In the genomic region with DNA sequence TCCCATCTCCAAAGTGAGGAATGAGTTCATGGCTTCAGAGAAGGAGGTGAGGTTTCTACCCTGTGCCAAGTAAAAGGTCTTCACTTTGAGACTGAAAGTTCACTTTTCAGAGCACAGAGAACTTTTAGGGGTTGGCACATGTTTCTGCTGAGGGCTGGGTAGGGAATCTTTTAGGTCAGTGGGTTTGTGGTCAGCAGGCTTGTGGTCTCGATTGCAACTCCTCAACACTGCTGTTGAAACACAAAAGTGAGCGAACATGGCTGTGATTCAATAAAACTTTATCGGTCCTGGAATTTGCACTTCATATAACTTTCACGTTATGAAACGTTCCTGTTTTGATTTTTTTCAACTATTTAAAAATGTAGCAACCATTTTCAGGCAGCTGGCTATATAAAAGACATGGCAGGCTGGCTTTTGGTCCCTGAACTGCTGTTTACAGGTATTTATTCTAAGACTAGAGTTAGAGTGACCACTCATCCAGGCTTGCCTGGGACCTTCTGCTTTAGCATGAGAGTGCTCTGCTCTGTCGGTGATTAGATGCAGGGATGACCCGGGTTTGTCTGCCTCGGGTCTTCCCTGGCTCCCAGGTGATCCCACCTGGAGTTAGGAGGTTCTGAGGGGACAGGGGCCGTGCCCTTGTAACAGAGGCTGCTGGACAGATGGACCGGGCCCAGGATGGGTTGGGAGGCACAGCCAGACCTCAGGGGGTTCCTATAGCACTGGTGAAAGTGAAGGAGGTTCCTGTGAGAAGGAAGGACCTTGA, we compare ENCODE assay signal across 12 cellular contexts.
DNase-seq lines count a peak whose midpoint lies in the region; ATAC-seq and TF ChIP-seq lines count a peak whose summit lies in the region.
"Had no signal": no experiment of that assay in that cellular context is flagged by ENCODE, and none has a peak within 500 bp of the region (broad histone marks: within the 10 kb centered on the region; RNA-seq: fewer than 3 reads in every experiment).

No MANE protein-coding gene starts in this region.

- H3K27ac Mint-ChIP-seq in activated T-cell treated with anti-CD3 and anti-CD28 coated beads, Interleukin-2, amount 50 U/mL, for 24 hours: peak overlapping the region; percentile 75
- H3K27ac Mint-ChIP-seq in naive thymus-derived CD8-positive, alpha-beta T cell: peak overlapping the region in 9 of 10 donors; percentile 17 to 86 (median 71)
- H3K27ac Mint-ChIP-seq: HFFc6 had no signal

- no peaks in the 10 kb centered on the region for H3K27me3 Mint-ChIP-seq in activated T-cell treated with anti-CD3 and anti-CD28 coated beads, Interleukin-2, amount 50 U/mL, for 24 hours
- no peaks in the 10 kb centered on the region for H3K27me3 Mint-ChIP-seq in naive thymus-derived CD8-positive, alpha-beta T cell
- H3K27me3 Mint-ChIP-seq: IgD-negative memory B cell had no signal

- no peak overlapping the region for H3K27ac ChIP-seq in Karpas-422 (ENCODE audit: low read length)

- H3K9me3 Mint-ChIP-seq in activated T-cell treated with anti-CD3 and anti-CD28 coated beads, Interleukin-2, amount 50 U/mL, for 24 hours: no peaks in the 10 kb centered on the region
- no peaks in the 10 kb centered on the region for H3K9me3 Mint-ChIP-seq in naive thymus-derived CD8-positive, alpha-beta T cell
- H3K9me3 Mint-ChIP-seq: HFFc6 had no signal

- H3K4me3 ChIP-seq in BE2C (ENCODE audit: low read depth, low read length) (no peak overlapping the region), Karpas-422 (ENCODE audit: low read length) (no peak overlapping the region)
- H3K4me3 ChIP-seq: lung had no signal

- no peaks in the 10 kb centered on the region for H3K9me3 ChIP-seq in BE2C
- H3K9me3 ChIP-seq in Karpas-422 (ENCODE audit: low read length): no peaks in the 10 kb centered on the region

- no peaks in the 10 kb centered on the region for H3K36me3 Mint-ChIP-seq in activated T-cell treated with anti-CD3 and anti-CD28 coated beads, Interleukin-2, amount 50 U/mL, for 24 hours (ENCODE audit: low read depth)
- no peaks in the 10 kb centered on the region for H3K36me3 Mint-ChIP-seq in naive thymus-derived CD8-positive, alpha-beta T cell

- no peaks in the 10 kb centered on the region for H4K20me1 ChIP-seq in Karpas-422 (ENCODE audit: insufficient read depth, low read depth, low read length)

- H2AFZ ChIP-seq in Karpas-422 (ENCODE audit: low read length): no peak overlapping the region

- peaks cover 59% of the 10 kb centered on the region for H3K4me1 Mint-ChIP-seq in activated T-cell treated with anti-CD3 and anti-CD28 coated beads, Interleukin-2, amount 50 U/mL, for 24 hours (ENCODE audit: low read depth)
- H3K4me1 Mint-ChIP-seq in naive thymus-derived CD8-positive, alpha-beta T cell: peaks cover 10 to 42% (median 32%) of the 10 kb centered on the region in 4 donors

- H3K79me2 ChIP-seq in Karpas-422 (ENCODE audit: low read length): no peaks in the 10 kb centered on the region

- DNase-seq in activated T-cell treated with anti-CD3 and anti-CD28 coated beads, Interleukin-2, amount 50 U/mL, for 24 hours: no peak
- DNase-seq in activated T-cell treated with anti-CD3 and anti-CD28 coated beads for 4 hours: no peak
- peak; percentile 89 for DNase-seq in MV-4-11 (lab: John Stamatoyannopoulos, UW)
- DNase-seq in activated T-cell treated with anti-CD3 and anti-CD28 coated beads, Interleukin-2, amount 50 U/mL, for 48 hours: peak; percentile 49 to 61
- peak in 1 of 10 donors; percentile 40 for DNase-seq in naive thymus-derived CD8-positive, alpha-beta T cell
- no peak for DNase-seq in BE2C
- no peak for DNase-seq in kidney glomerular epithelial cell (lab: John Stamatoyannopoulos, UW)
- no peak for DNase-seq in Karpas-422
- DNase-seq: HFFc6, nucleus accumbens had no signal

- no peak overlapping the region for H3K4me2 ChIP-seq in Karpas-422 (ENCODE audit: low read depth, low read length, poor library complexity, severe bottlenecking)

- no peaks in the 10 kb centered on the region for H3K9me2 ChIP-seq in Karpas-422 (replicated peaks; ENCODE audit: insufficient read depth, low read length)

- H3K36me3 ChIP-seq in BE2C: no peaks in the 10 kb centered on the region
- no peaks in the 10 kb centered on the region for H3K36me3 ChIP-seq in Karpas-422 (ENCODE audit: insufficient read depth, low read length)

- H3K4me1 ChIP-seq in BE2C (peaks cover 11% of the 10 kb centered on the region), Karpas-422 (ENCODE audit: low read length) (no peaks in the 10 kb centered on the region)

- no peaks in the 10 kb centered on the region for H3K27me3 ChIP-seq in BE2C
- H3K27me3 ChIP-seq in Karpas-422 (ENCODE audit: low read length): no peaks in the 10 kb centered on the region

- H3K9ac ChIP-seq in Karpas-422 (ENCODE audit: low read length): no peak overlapping the region

- H3K4me3 Mint-ChIP-seq in activated T-cell treated with anti-CD3 and anti-CD28 coated beads, Interleukin-2, amount 50 U/mL, for 24 hours: peak overlapping the region; percentile 56
- peak overlapping the region in 2 of 10 donors; percentile 65 to 67 for H3K4me3 Mint-ChIP-seq in naive thymus-derived CD8-positive, alpha-beta T cell
- H3K4me3 Mint-ChIP-seq: HFFc6 had no signal

- TF ChIP-seq CTCF in BE2C (IDR thresholded peaks at IDR 0.05; ENCODE audit: low read depth, low read length): no peak

- POLR2A ChIA-PET in naive thymus-derived CD8-positive, alpha-beta T cell (lab: Charles Lee): interaction anchor here (1.3 kb wide), 1 partner anchor 11 kb away, joined by 3 read pairs; no protein-coding TSS in a partner anchor

- no peak for ATAC-seq in naive thymus-derived CD8-positive, alpha-beta T cell

Comparison
In these comparisons a context has a peak if more than half of its experiments do, and no peak if none do; other contexts are left out.
1. DNase-seq: peak in MV-4-11 (single experiment) and activated T-cell treated with anti-CD3 and anti-CD28 coated beads, Interleukin-2, amount 50 U/mL, for 48 hours (2 of 2); none in activated T-cell treated with anti-CD3 and anti-CD28 coated beads, Interleukin-2, amount 50 U/mL, for 24 hours (single experiment), activated T-cell treated with anti-CD3 and anti-CD28 coated beads for 4 hours (single experiment), BE2C (single experiment), kidney glomerular epithelial cell (single experiment) and Karpas-422 (single experiment).